15 cellular contexts compared by ENCODE assay signal in the genomic region with DNA sequence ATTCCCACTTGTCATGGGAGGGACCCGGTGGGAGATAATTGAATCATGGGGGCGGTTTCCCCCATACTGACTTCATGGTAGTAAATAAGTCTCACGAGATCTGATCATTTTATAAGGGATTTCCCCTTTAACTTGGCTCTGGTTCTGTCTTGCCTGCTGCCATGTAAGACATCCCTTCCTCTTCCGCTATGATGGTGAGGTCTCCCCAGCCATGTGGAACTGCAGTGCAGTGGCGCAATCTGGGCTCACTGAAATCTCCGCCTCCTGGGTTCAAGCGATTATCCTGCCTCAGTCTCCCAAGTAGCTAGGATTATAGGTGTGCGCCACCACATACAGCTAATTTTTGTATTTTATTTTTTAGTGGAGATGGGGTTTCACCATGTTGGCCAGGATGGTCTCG. TPM values are rescaled to one million over a fixed set of nuclear protein-coding genes. Genes with fewer than 3 reads are reported as not detected.
DNase-seq lines count a peak whose midpoint lies in the region; ATAC-seq, FAIRE-seq and TF ChIP-seq lines count a peak whose summit lies in the region.
"Had no signal": no experiment of that assay in that cellular context is flagged by ENCODE, and none has a peak within 500 bp of the region (broad histone marks: within the 10 kb centered on the region; RNA-seq: fewer than 3 reads in every experiment).

No MANE protein-coding gene starts in this region.

- H3K9me3 ChIP-seq in GM12878 (replicated peaks; ENCODE audit: control insufficient read depth, insufficient read depth, low read length) (no peaks in the 10 kb centered on the region; the same call in 2 of the 3 replicates), upper lobe of right lung (no peaks in the 10 kb centered on the region)
- H3K9me3 ChIP-seq: breast epithelium, ovary had no signal

- no peaks in the 10 kb centered on the region for H3K36me3 Mint-ChIP-seq in T-cell

- no peak overlapping the region for H3K9ac ChIP-seq in GM12878 (ENCODE audit: control insufficient read depth, insufficient read depth, low read length)
- H3K9ac ChIP-seq: GM23248 had no signal

- H3K4me1 Mint-ChIP-seq in T-cell: peaks cover 21 to 30% (median 22%) of the 10 kb centered on the region in 3 donors

- H3K9me3 Mint-ChIP-seq in T-cell: no peaks in the 10 kb centered on the region

- intact Hi-C loops in GM12878 (cut with micrococcal nuclease; ENCODE audit: unreplicated experiment): no loop called here
- intact Hi-C loops in upper lobe of right lung (cut with DNase I): no loop called here

- 55% methylated on average over 9 of the region's 9 CpGs for WGBS in GM12878 (ENCODE audit: insufficient coverage, insufficient replicate concordance, low lambda C conversion rate, missing lambda C conversion rate)

- H3K4me3 ChIP-seq in GM12878 (no peak overlapping the region), upper lobe of right lung (no peak overlapping the region)
- H3K4me3 ChIP-seq: breast epithelium, GM23248, ovary had no signal

- H3K27me3 ChIP-seq in GM12878 (replicated peaks in 1 of 2; ENCODE audit: control insufficient read depth in 2 of 2, insufficient read depth in 2 of 2, low read length in 1 of 2) (no peaks in the 10 kb centered on the region), upper lobe of right lung (no peaks in the 10 kb centered on the region)
- H3K27me3 ChIP-seq: breast epithelium, ovary had no signal

- no peaks in the 10 kb centered on the region for H3K79me2 ChIP-seq in GM12878 (ENCODE audit: control insufficient read depth, insufficient read depth, low read length)

- H3K4me1 ChIP-seq in GM12878 (ENCODE audit: control insufficient read depth, insufficient read depth, low read length): peaks cover 10% of the 10 kb centered on the region
- H3K4me1 ChIP-seq in upper lobe of right lung: no peaks in the 10 kb centered on the region
- H3K4me1 ChIP-seq: breast epithelium had no signal

- peak; percentile 15 for DNase-seq in stimulated activated CD4-positive, alpha-beta T cell treated with anti-CD3 and anti-CD28 coated beads, Interleukin-1b, Interleukin-23, amount 100 ng/mL, for 48 hours
- DNase-seq in stimulated activated CD4-positive, alpha-beta T cell treated with anti-CD3 and anti-CD28 coated beads, Interleukin-12 subunit alpha, Interleukin-12 subunit beta, amount 100 ng/mL, for 4 hours: no peak
- DNase-seq in T-cell (peak in 1 of 34 experiments; percentile 2), GM12878 (ENCODE audit: low read depth, low spot score) (no peak), upper lobe of right lung (peak; percentile 55), middle frontal gyrus (ENCODE audit: extremely low spot score, low spot score) (no peak), DMS153 treated with DMSO at 0.1 percent for 48 hours (lab: John Stamatoyannopoulos, UW; ENCODE audit: unreplicated experiment) (no peak)
- DNase-seq: GM23248, NCI-H1436, ovary had no signal

- peak overlapping the region; percentile 78 to 82 (median 79) for H3K4me3 Mint-ChIP-seq in T-cell

- TF ChIP-seq POLR2A in GM12878 (IDR thresholded peaks at IDR 0.05; ENCODE audit: low read depth, low read length): no peak

- ATAC-seq in T-cell (replicated peaks in 1 of 4): peak; percentile 39 to 74 (median 56)
- ATAC-seq in GM12878: peak; percentile 49
- peak; percentile 68 for ATAC-seq in upper lobe of right lung
- no peak for ATAC-seq in GM21447 (IDR thresholded peaks at IDR 0.05; ENCODE audit: unreplicated experiment)
- ATAC-seq: left lobe of liver had no signal

- H3K27me3 Mint-ChIP-seq in T-cell: no peaks in the 10 kb centered on the region

- peak overlapping the region; percentile 61; the same call in 1 of the 2 replicates for H2AFZ ChIP-seq in GM12878 (ENCODE audit: control insufficient read depth, low read depth, low read length)
- H2AFZ ChIP-seq: GM23248 had no signal

- in situ Hi-C loops in GM12878 (cut with MboI): no loop called here

- no peak for FAIRE-seq in GM12878 (lab: Jason Lieb, UNC)

- no peak overlapping the region for H3K27ac ChIP-seq in GM12878 (ENCODE audit: control insufficient read depth, insufficient read depth)
- no peak overlapping the region for H3K27ac ChIP-seq in upper lobe of right lung
- H3K27ac ChIP-seq: breast epithelium, GM23248, ovary had no signal

- H3K36me3 ChIP-seq in GM12878 (ENCODE audit: control insufficient read depth in 2 of 2, insufficient read depth in 2 of 2, low read length in 1 of 2) (no peaks in the 10 kb centered on the region), upper lobe of right lung (no peaks in the 10 kb centered on the region)
- H3K36me3 ChIP-seq: breast epithelium, ovary had no signal

- no peak for TF ChIP-seq EP300 in GM12878 (IDR thresholded peaks at IDR 0.05; ENCODE audit: borderline replicate concordance in 1 of 2, control insufficient read depth in 1 of 2, low read depth in 2 of 2, low read length in 2 of 2)

- RAD21 ChIA-PET in GM12878 (lab: Charles Lee; ENCODE audit: unreplicated experiment): no interaction called here

- TF ChIP-seq CTCF in GM12878 (IDR thresholded peaks at IDR 0.05 in 2 of 3, conservative IDR thresholded peaks at IDR 0.05 in 1 of 3; ENCODE audit: control insufficient read depth in 2 of 3, extremely low read depth in 1 of 3, insufficient read depth in 1 of 3, low read depth in 3 of 3, low read length in 3 of 3) (no peak), upper lobe of right lung (IDR thresholded peaks at IDR 0.05) (no peak)

- POLR2A ChIA-PET in T-cell (lab: Charles Lee): no interaction called here
- POLR2A ChIA-PET in GM12878 (lab: Charles Lee): no interaction called here

- peak overlapping the region; percentile 50; the same call in 1 of the 2 replicates for H3K4me2 ChIP-seq in GM12878 (ENCODE audit: control insufficient read depth, insufficient read depth)

- CTCF ChIA-PET in T-cell (lab: Charles Lee): interaction anchor here in 1 of 2 donors (0.6 kb wide), 1 partner anchor 1052 kb away, joined by 3 read pairs; no protein-coding TSS in a partner anchor
- CTCF ChIA-PET in GM12878 (lab: Yijun Ruan, JAX): interaction anchor here (1.5 to 2.1 kb wide), 2 partner anchors 50 to 67 kb away, joined by 3 to 6 read pairs; no protein-coding TSS in a partner anchor

- BruUV-seq in GM12878 (replicated peaks; lab: Mats Ljungman, UMichigan): no TSS peak

- SMC1A ChIA-PET in GM12878 (lab: Charles Lee; ENCODE audit: uncharacterized antibody, unreplicated experiment): interaction anchor here (0.8 to 1.2 kb wide), 7 partner anchors 12 to 180 kb away, joined by 3 to 5 read pairs (median 3); a partner anchor contains a TSS

- no peaks in the 10 kb centered on the region for H4K20me1 ChIP-seq in GM12878 (ENCODE audit: control insufficient read depth, insufficient read depth)

- peak overlapping the region; percentile 86 to 90 for H3K27ac Mint-ChIP-seq in T-cell

- TF ChIP-seq RAD21 in GM12878 (IDR thresholded peaks at IDR 0.05; ENCODE audit: insufficient read depth, low read depth, low read length): no peak

TF ChIP-seq in GM12878, 131 proteins besides CTCF, POLR2A, EP300 and RAD21:
- TF ChIP-seq, protein P1, sequence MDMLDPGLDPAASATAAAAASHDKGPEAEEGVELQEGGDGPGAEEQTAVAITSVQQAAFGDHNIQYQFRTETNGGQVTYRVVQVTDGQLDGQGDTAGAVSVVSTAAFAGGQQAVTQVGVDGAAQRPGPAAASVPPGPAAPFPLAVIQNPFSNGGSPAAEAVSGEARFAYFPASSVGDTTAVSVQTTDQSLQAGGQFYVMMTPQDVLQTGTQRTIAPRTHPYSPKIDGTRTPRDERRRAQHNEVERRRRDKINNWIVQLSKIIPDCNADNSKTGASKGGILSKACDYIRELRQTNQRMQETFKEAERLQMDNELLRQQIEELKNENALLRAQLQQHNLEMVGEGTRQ (IDR thresholded peaks at IDR 0.05; ENCODE audit: borderline replicate concordance, low read depth, low read length): no peak
- TF ChIP-seq ZSCAN29 (IDR thresholded peaks at IDR 0.05) (no peak), KAT2A (conservative IDR thresholded peaks at IDR 0.05; ENCODE audit: control insufficient read depth, low read depth, low read length) (no peak), SMAD5 (IDR thresholded peaks at IDR 0.05; ENCODE audit: low read depth) (no peak), SUZ12 (IDR thresholded peaks at IDR 0.05; ENCODE audit: unreplicated experiment) (no peak), RBBP5 (conservative IDR thresholded peaks at IDR 0.05) (no peak), BACH1 (IDR thresholded peaks at IDR 0.05; ENCODE audit: borderline replicate concordance) (no peak)

RNA-seq across cellular contexts. Expression of a gene that starts 2.9 kb away (rescaled TPM):
- total RNA-seq in T-cell (1 to 10 TPM in 3 of 5 donors, under 1 TPM in 2; 0.47 to 1.3 (median 1.2) TPM), GM12878 (2014; rRNA removed) (not detected in 2 replicates), GM12878 (2014; rRNA removed; fragmentation: Illumina TruSeq; extraction: Trizol) (not detected in 2 replicates), GM12878 (2021) (not detected in 2 replicates), upper lobe of right lung (15.8 TPM)
- not detected in 2 replicates for total RNA-seq in GM12878 (2013; cell fraction: nucleolus; rRNA removed)
- not detected for polyA plus RNA-seq in GM12878 (2011; ENCODE audit: low read depth)
- polyA plus RNA-seq in GM12878 (2011; rRNA removed) (not detected in 2 replicates), GM12878 (2014; fragmentation: Illumina TruSeq; extraction: Trizol) (not detected in 2 replicates), GM12878 (2014; fragmentation: Nextera tagmentation; extraction: Ambion mirVana) (not detected), GM12878 (2014; rRNA removed) (not detected in 2 replicates), GM12878 (2016; fragmentation: Nextera tagmentation; extraction: Ambion mirVana) (not detected)
- polyA plus RNA-seq in GM12878 (2011; cell fraction: cytosol; rRNA removed): not detected in 2 replicates
- not detected in 2 replicates for polyA plus RNA-seq in GM12878 (2011; cell fraction: nucleus; rRNA removed)
- not detected in 2 replicates for polyA plus RNA-seq in GM12878 (2012)
- not detected in 2 replicates for polyA minus RNA-seq in GM12878 (2011; rRNA and poly(A)+ RNA removed)
- not detected in 2 replicates for polyA minus RNA-seq in GM12878 (2011; cell fraction: cytosol; rRNA and poly(A)+ RNA removed)
- not detected in 2 replicates for polyA minus RNA-seq in GM12878 (2011; cell fraction: nucleus; rRNA and poly(A)+ RNA removed)
- total RNA-seq: activated CD8-positive, alpha-beta memory T cell treated with anti-CD3 and anti-CD28 coated beads for 36 hours; GM23248; SK-MEL-5 had no signal
- polyA plus RNA-seq: GM23248 had no signal

Comparison
In these comparisons a context has a peak if more than half of its experiments do, and no peak if none do; other contexts are left out.
1. DNase-seq: peak in stimulated activated CD4-positive, alpha-beta T cell treated with anti-CD3 and anti-CD28 coated beads, Interleukin-1b, Interleukin-23, amount 100 ng/mL, for 48 hours (single experiment) and upper lobe of right lung (single experiment); none in stimulated activated CD4-positive, alpha-beta T cell treated with anti-CD3 and anti-CD28 coated beads, Interleukin-12 subunit alpha, Interleukin-12 subunit beta, amount 100 ng/mL, for 4 hours (single experiment), GM12878 (single experiment), middle frontal gyrus (single experiment) and DMS153 treated with DMSO at 0.1 percent for 48 hours (single experiment).